ENCODE assay signal across 1 cellular context in the genomic region with DNA sequence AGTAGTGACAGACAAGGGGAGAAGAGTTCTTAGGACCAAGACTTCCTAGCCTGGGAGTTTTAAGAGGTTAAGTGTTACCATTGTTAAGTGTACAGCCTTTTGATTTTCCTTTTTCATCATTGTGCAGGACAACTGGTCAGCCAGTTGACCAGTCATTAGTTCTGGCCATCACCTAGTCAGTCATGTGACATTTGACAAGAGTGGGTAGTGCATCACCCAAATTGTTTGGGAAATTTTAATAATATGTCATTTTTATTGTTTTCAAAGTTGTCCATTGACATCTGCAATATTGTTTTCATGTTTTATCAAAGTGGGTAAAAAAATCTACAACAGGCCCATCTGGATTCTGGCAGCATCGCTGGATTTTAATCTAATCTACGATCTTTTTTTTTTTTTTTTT.
TF ChIP-seq lines count a peak whose summit lies in the region.

No MANE protein-coding gene starts in this region.

TF ChIP-seq in H1, 55 proteins besides CTCF, POLR2A, EP300 and RAD21:
- TF ChIP-seq POLR2AphosphoS5 (IDR thresholded peaks at IDR 0.05; ENCODE audit: low read depth, low read length) = peak; percentile 17; the same call in 1 of the 2 replicates
- TF ChIP-seq USF2 (IDR thresholded peaks at IDR 0.05; ENCODE audit: low read length) = no peak
